ENCODE assay signal across 10 cellular contexts in the genomic region with DNA sequence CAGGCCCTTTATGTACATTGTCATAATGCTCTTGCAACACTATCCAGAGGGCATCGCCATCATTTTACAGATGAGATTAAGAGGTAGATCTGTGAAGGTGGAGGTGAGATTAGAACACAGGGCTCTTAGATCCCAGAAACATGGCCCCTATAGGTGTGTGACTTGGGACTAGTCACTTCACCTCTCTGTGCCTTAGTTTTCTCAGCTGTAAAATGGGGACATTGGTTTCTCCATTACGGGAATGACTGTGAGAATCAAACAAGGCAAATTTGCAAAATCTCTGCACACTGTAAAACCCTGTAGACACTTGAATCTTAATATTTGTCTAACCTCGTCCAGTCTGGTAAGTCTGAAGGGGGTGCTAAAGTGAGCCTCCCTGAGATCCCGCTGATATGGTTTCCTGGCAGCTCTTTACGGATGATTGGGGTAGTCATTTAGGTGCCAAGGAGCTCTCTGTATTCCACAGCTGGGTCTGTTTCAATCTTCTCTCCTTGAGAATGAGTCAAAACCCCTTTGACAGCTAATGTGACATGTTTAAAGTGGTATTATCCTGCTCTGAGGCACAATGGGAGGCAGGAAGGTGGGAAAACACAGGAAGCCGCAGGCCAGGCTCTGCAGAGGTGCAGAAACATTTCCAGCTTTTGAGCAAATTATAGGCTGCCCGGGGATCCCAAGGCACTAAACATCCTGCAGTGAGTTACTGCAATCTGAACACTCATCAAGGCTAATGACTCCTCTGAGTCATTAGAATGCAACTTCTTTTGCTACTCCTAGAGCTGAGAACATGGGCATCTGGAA.
DNase-seq lines count a peak whose midpoint lies in the region; ATAC-seq and TF ChIP-seq lines count a peak whose summit lies in the region.
"Had no signal": no experiment of that assay in that cellular context is flagged by ENCODE, and none has a peak within 500 bp of the region (broad histone marks: within the 10 kb centered on the region; RNA-seq: fewer than 3 reads in every experiment).

No MANE protein-coding gene starts in this region.

- CTCF ChIA-PET in activated CD8-positive, alpha-beta T cell treated with anti-CD3 and anti-CD28 coated beads, Interleukin-2, amount 10 ng/mL, durations not matched to agents 7 days and 5 days (lab: Charles Lee) = no interaction called here

- H3K4me1 Mint-ChIP-seq in natural killer cell = no peaks in the 10 kb centered on the region
- H3K4me1 Mint-ChIP-seq in T-helper 2 cell treated with Interferon-gamma antibody and Interleukin-4, amounts not matched to agents 5 μg/mL and 100 μg/mL, for 36 hours (ENCODE audit: low read depth) = peaks cover 2% of the 10 kb centered on the region
- no peaks in the 10 kb centered on the region for H3K4me1 Mint-ChIP-seq in activated CD8-positive, alpha-beta T cell treated with anti-CD3 and anti-CD28 coated beads, Interleukin-2, amount 10 ng/mL, durations not matched to agents 7 days and 5 days (ENCODE audit: low read depth)

- H3K9me3 Mint-ChIP-seq in natural killer cell = no peaks in the 10 kb centered on the region
- no peaks in the 10 kb centered on the region for H3K9me3 Mint-ChIP-seq in T-helper 2 cell treated with Interferon-gamma antibody and Interleukin-4, amounts not matched to agents 5 μg/mL and 100 μg/mL, for 36 hours
- no peaks in the 10 kb centered on the region for H3K9me3 Mint-ChIP-seq in activated CD8-positive, alpha-beta T cell treated with anti-CD3 and anti-CD28 coated beads, Interleukin-2, amount 10 ng/mL, durations not matched to agents 7 days and 5 days (ENCODE audit: insufficient read depth)

- ATAC-seq in natural killer cell = no peak
- no peak for ATAC-seq in activated CD8-positive, alpha-beta T cell treated with anti-CD3 and anti-CD28 coated beads, Interleukin-2, amount 10 ng/mL, durations not matched to agents 7 days and 5 days
- ATAC-seq: lower lobe of right lung had no signal

- POLR2A ChIA-PET in activated CD8-positive, alpha-beta T cell treated with anti-CD3 and anti-CD28 coated beads, Interleukin-2, amount 10 ng/mL, durations not matched to agents 7 days and 5 days (lab: Charles Lee) = interaction anchor here (0.6 kb wide), 1 partner anchor 16 kb away, joined by 3 read pairs; no protein-coding TSS in a partner anchor

- H3K27me3 Mint-ChIP-seq in natural killer cell (ENCODE audit: low read depth in 2 of 2) = peaks cover 8 to 11% of the 10 kb centered on the region in 2 donors
- H3K27me3 Mint-ChIP-seq in T-helper 2 cell treated with Interferon-gamma antibody and Interleukin-4, amounts not matched to agents 5 μg/mL and 100 μg/mL, for 36 hours (ENCODE audit: low read depth) = no peaks in the 10 kb centered on the region
- H3K27me3 Mint-ChIP-seq in activated CD8-positive, alpha-beta T cell treated with anti-CD3 and anti-CD28 coated beads, Interleukin-2, amount 10 ng/mL, durations not matched to agents 7 days and 5 days (ENCODE audit: low read depth) = no peaks in the 10 kb centered on the region

- H3K27ac Mint-ChIP-seq in natural killer cell = no peak overlapping the region
- H3K27ac Mint-ChIP-seq in T-helper 2 cell treated with Interferon-gamma antibody and Interleukin-4, amounts not matched to agents 5 μg/mL and 100 μg/mL, for 36 hours = no peak overlapping the region
- H3K27ac Mint-ChIP-seq in activated CD8-positive, alpha-beta T cell treated with anti-CD3 and anti-CD28 coated beads, Interleukin-2, amount 10 ng/mL, durations not matched to agents 7 days and 5 days = no peak overlapping the region

- DNase-seq in ELF-1 (ENCODE audit: low read depth, low spot score) (peak; percentile 78), RKO (ENCODE audit: low spot score) (peak; percentile 76), fibroblast of peridontal ligament (ENCODE audit: extremely low read depth) (peak; percentile 84), pulmonary artery endothelial cell (ENCODE audit: low read depth, low spot score) (peak; percentile 95), natural killer cell (no peak)
- DNase-seq in stimulated activated CD4-positive, alpha-beta T cell treated with anti-CD3 and anti-CD28 coated beads, Interleukin-4, amount 100 ng/mL, for 4 hours = no peak
- DNase-seq in T-helper 2 cell treated with Interferon-gamma antibody and Interleukin-4, amounts not matched to agents 5 μg/mL and 100 μg/mL, for 36 hours (ENCODE audit: low spot score) = no peak
- DNase-seq in activated CD8-positive, alpha-beta T cell treated with anti-CD3 and anti-CD28 coated beads, Interleukin-2, amount 10 ng/mL, durations not matched to agents 7 days and 5 days = no peak
- DNase-seq: colonic mucosa, lower lobe of right lung had no signal

- TF ChIP-seq CTCF in natural killer cell (IDR thresholded peaks at IDR 0.05) = no peak

- no peak overlapping the region for H3K4me3 Mint-ChIP-seq in natural killer cell
- H3K4me3 Mint-ChIP-seq in T-helper 2 cell treated with Interferon-gamma antibody and Interleukin-4, amounts not matched to agents 5 μg/mL and 100 μg/mL, for 36 hours = no peak overlapping the region
- no peak overlapping the region for H3K4me3 Mint-ChIP-seq in activated CD8-positive, alpha-beta T cell treated with anti-CD3 and anti-CD28 coated beads, Interleukin-2, amount 10 ng/mL, durations not matched to agents 7 days and 5 days

- intact Hi-C loops in natural killer cell (cut with micrococcal nuclease) = no loop called here

- no peaks in the 10 kb centered on the region for H3K36me3 Mint-ChIP-seq in natural killer cell
- no peaks in the 10 kb centered on the region for H3K36me3 Mint-ChIP-seq in T-helper 2 cell treated with Interferon-gamma antibody and Interleukin-4, amounts not matched to agents 5 μg/mL and 100 μg/mL, for 36 hours (ENCODE audit: low read depth)
- H3K36me3 Mint-ChIP-seq in activated CD8-positive, alpha-beta T cell treated with anti-CD3 and anti-CD28 coated beads, Interleukin-2, amount 10 ng/mL, durations not matched to agents 7 days and 5 days (ENCODE audit: low read depth) = no peaks in the 10 kb centered on the region

Comparison
In these comparisons a context has a peak if more than half of its experiments do, and no peak if none do; other contexts are left out.
1. DNase-seq: peak in ELF-1 (single experiment), RKO (single experiment), fibroblast of peridontal ligament (single experiment) and pulmonary artery endothelial cell (single experiment); none in natural killer cell (single experiment), stimulated activated CD4-positive, alpha-beta T cell treated with anti-CD3 and anti-CD28 coated beads, Interleukin-4, amount 100 ng/mL, for 4 hours (0 of 2), T-helper 2 cell treated with Interferon-gamma antibody and Interleukin-4, amounts not matched to agents 5 μg/mL and 100 μg/mL, for 36 hours (single experiment) and activated CD8-positive, alpha-beta T cell treated with anti-CD3 and anti-CD28 coated beads, Interleukin-2, amount 10 ng/mL, durations not matched to agents 7 days and 5 days (single experiment).